ENCODE assay signal across 8 cellular contexts in genomic region chr18:48974304-48975220, GRCh38. TPM values are rescaled to one million over a fixed set of nuclear protein-coding genes. Genes with fewer than 3 reads are reported as not detected.
A peak's percentile ranks its signal among the peaks of the same experiment; 100 is the strongest.
DNase-seq lines count a peak whose midpoint lies in the region; ATAC-seq and TF ChIP-seq lines count a peak whose summit lies in the region.

No MANE protein-coding gene starts in this region.

- peak overlapping the region; percentile 73 to 85 (median 76); a peak in 17 of 20 replicates for H3K4me3 ChIP-seq in BLaER1 treated with 17β-estradiol and CSF1 and Interleukin-3, amounts not matched to agents 10 nM and 100 nM
- H3K4me3 ChIP-seq in NT2/D1 (ENCODE audit: insufficient read length, low read depth) (peak overlapping the region; percentile 40), epithelial cell of proximal tubule (ENCODE audit: low read depth, low read length) (peak overlapping the region; percentile 61)

- no peak for ATAC-seq in GM19455 (IDR thresholded peaks at IDR 0.05; ENCODE audit: unreplicated experiment)

- H3K9ac ChIP-seq in BLaER1 treated with 17β-estradiol and CSF1 and Interleukin-3, amounts not matched to agents 10 nM and 100 nM, result peak overlapping the region in 5 of 11 experiments; percentile 50 to 81 (median 73); a peak in 2 of 22 replicates
- peak overlapping the region; percentile 82 for H3K9ac ChIP-seq in NT2/D1 (ENCODE audit: insufficient read length, low read depth)

- H3K4me2 ChIP-seq in BLaER1 treated with 17β-estradiol and CSF1 and Interleukin-3, amounts not matched to agents 10 nM and 100 nM, result peak overlapping the region; percentile 79 to 100 (median 99); a peak in 21 of 22 replicates

- no peak for TF ChIP-seq CTCF in epithelial cell of proximal tubule (conservative IDR thresholded peaks at IDR 0.05; ENCODE audit: low read depth, low read length)
- no peak for TF ChIP-seq CTCF in nephron progenitor cell (IDR thresholded peaks at IDR 0.05)

- H3K4me3 Mint-ChIP-seq in nephron progenitor cell, result peak overlapping the region; percentile 84

- peaks cover 4 to 18% (median 14%) of the 10 kb centered on the region in 10 experiments; a peak in 19 of 20 replicates for H3K4me1 ChIP-seq in BLaER1 treated with 17β-estradiol and CSF1 and Interleukin-3, amounts not matched to agents 10 nM and 100 nM
- peaks cover 4% of the 10 kb centered on the region for H3K4me1 ChIP-seq in NT2/D1 (ENCODE audit: insufficient read depth, insufficient read length)

- peaks cover 33% of the 10 kb centered on the region for H3K27me3 Mint-ChIP-seq in nephron progenitor cell (ENCODE audit: low read depth, poor library complexity)

- peak overlapping the region; percentile 19 for H3K27ac Mint-ChIP-seq in nephron progenitor cell

- no peaks in the 10 kb centered on the region for H3K36me3 ChIP-seq in BLaER1 treated with 17β-estradiol and CSF1 and Interleukin-3, amounts not matched to agents 10 nM and 100 nM
- no peaks in the 10 kb centered on the region for H3K36me3 ChIP-seq in NT2/D1 (ENCODE audit: insufficient read depth, insufficient read length, low read length)

- H3K36me3 Mint-ChIP-seq in nephron progenitor cell (ENCODE audit: low read depth), result no peaks in the 10 kb centered on the region

- H3K9me3 Mint-ChIP-seq in nephron progenitor cell, result no peaks in the 10 kb centered on the region

- H3K4me1 Mint-ChIP-seq in nephron progenitor cell, result peaks cover 44% of the 10 kb centered on the region

- H3K9me3 ChIP-seq in BLaER1 treated with 17β-estradiol and CSF1 and Interleukin-3, amounts not matched to agents 10 nM and 100 nM (replicated peaks in 1 of 11), result no peaks in the 10 kb centered on the region
- H3K9me3 ChIP-seq in NT2/D1 (ENCODE audit: insufficient read depth, low read length), result no peaks in the 10 kb centered on the region

- H3K27ac ChIP-seq in BLaER1 treated with 17β-estradiol and CSF1 and Interleukin-3, amounts not matched to agents 10 nM and 100 nM, result no peak overlapping the region; a peak in 2 of 22 replicates

- peaks cover 43 to 52% (median 50%) of the 10 kb centered on the region in 11 experiments for H3K27me3 ChIP-seq in BLaER1 treated with 17β-estradiol and CSF1 and Interleukin-3, amounts not matched to agents 10 nM and 100 nM
- H3K27me3 ChIP-seq in NT2/D1 (ENCODE audit: insufficient read depth, insufficient read length), result no peaks in the 10 kb centered on the region

- DNase-seq in NT2/D1 (ENCODE audit: low read depth, low spot score) (no peak), epithelial cell of proximal tubule (ENCODE audit: low read depth) (no peak), nephron progenitor cell (peak; percentile 53), HPDE6-E6E7 (ENCODE audit: extremely low spot score) (no peak), DMS79 treated with DMSO at 0.1 percent for 48 hours (lab: John Stamatoyannopoulos, UW) (no peak)
- DNase-seq in activated CD8-positive, alpha-beta memory T cell treated with anti-CD3 and anti-CD28 coated beads, Interleukin-2, amount 50 U/mL, for 4 hours, result no peak

- H4K20me1 ChIP-seq in BLaER1 treated with 17β-estradiol and CSF1 and Interleukin-3, amounts not matched to agents 10 nM and 100 nM, result peaks cover 0 to 3% (median 0%) of the 10 kb centered on the region in 11 experiments; a peak in 1 of 22 replicates

RNA-seq across cellular contexts. Expression of gene SMAD7, which starts 23.8 kb away (rescaled TPM):
- total RNA-seq in epithelial cell of proximal tubule, result 17.4 and 30.4 TPM in 2 replicates
